In genomic region chr1:201828820-201829774, GRCh38 we compare ENCODE assay signal across 8 cellular contexts. TPM values are rescaled to one million over a fixed set of nuclear protein-coding genes. Genes with fewer than 3 reads are reported as not detected.
DNase-seq lines count a peak whose midpoint lies in the region; ATAC-seq, FAIRE-seq and TF ChIP-seq lines count a peak whose summit lies in the region.

Gene IPO9 (plus strand): TSS chr1:201829157. CDS start chr1:201829210, 53 bp downstream.

- peak within 1 kb of the TSS; percentile 93 for H3K4me2 ChIP-seq in BLaER1

- FAIRE-seq in GM19239 (lab: Jason Lieb, UNC) = peak; percentile 82

- H3K27me3 ChIP-seq in BLaER1 (no peaks in the 10 kb centered on the region), colonic mucosa (no peaks in the 10 kb centered on the region), layer of hippocampus (ENCODE audit: control insufficient read depth, insufficient read depth, low read length) (no peaks in the 10 kb centered on the region)

- H3K4me3 ChIP-seq in BLaER1 (peak within 1 kb of the TSS; percentile 88), colonic mucosa (peak within 1 kb of the TSS; percentile 96)

- ATAC-seq in HG03442 (IDR thresholded peaks at IDR 0.05; ENCODE audit: unreplicated experiment) = peak; percentile 87

- H3K4me1 ChIP-seq in BLaER1 (peaks cover 51% of the 10 kb centered on the region), colonic mucosa (peaks cover 3% of the 10 kb centered on the region)

- H3K36me3 ChIP-seq in BLaER1 (peaks cover 8% of the 10 kb centered on the region; the same call in 1 of the 2 replicates), colonic mucosa (no peaks in the 10 kb centered on the region)

- H3K27ac ChIP-seq in BLaER1 = peak within 1 kb of the TSS; percentile 95
- peak within 1 kb of the TSS; percentile 87 for H3K27ac ChIP-seq in colonic mucosa
- peak within 1 kb of the TSS; percentile 76 for H3K27ac ChIP-seq in layer of hippocampus (ENCODE audit: low read depth, low read length)

- peak; percentile 91 for TF ChIP-seq CTCF in colonic mucosa (IDR thresholded peaks at IDR 0.05)

- no peaks in the 10 kb centered on the region for H3K9me3 ChIP-seq in BLaER1
- H3K9me3 ChIP-seq in colonic mucosa = no peaks in the 10 kb centered on the region

- H4K20me1 ChIP-seq in BLaER1 = peaks cover 45% of the 10 kb centered on the region

- intact Hi-C loops in colonic mucosa (cut with DNase I) = no loop called here

- H3K9ac ChIP-seq in BLaER1 (peak within 1 kb of the TSS; percentile 95), colonic mucosa (ENCODE audit: low read depth in 2 of 2, low read length in 2 of 2) (peak within 1 kb of the TSS; percentile 90 to 95)

- DNase-seq in GM19239 (ENCODE audit: insufficient read length, low spot score) = peak; percentile 91
- peak; percentile 81 to 92 for DNase-seq in NCI-H526 (lab: John Stamatoyannopoulos, UW)
- peak; percentile 97 for DNase-seq in activated CD4-positive, alpha-beta T cell treated with anti-CD3 and anti-CD28 coated beads for 48 hours
- DNase-seq in colonic mucosa = peak; percentile 96
- peak; percentile 91 to 94 (median 94) for DNase-seq in stimulated activated CD4-positive, alpha-beta T cell treated with anti-CD3 and anti-CD28 coated beads, Interleukin-1b, Interleukin-23, amount 100 ng/mL, for 24 hours (ENCODE audit: low read depth in 4 of 4, low spot score in 1 of 4)

RNA-seq across cellular contexts. Expression of gene IPO9, which starts in this region (rescaled TPM):
- 10 to 100 TPM; 22.9 to 52.0 TPM for total RNA-seq in colonic mucosa

Comparison
In these comparisons a context has a peak if more than half of its experiments do, and no peak if none do; other contexts are left out.
1. Peak in every context shown above with its lines: DNase-seq, ATAC-seq, H3K4me3 ChIP-seq and H3K27ac ChIP-seq.